1 cellular context compared by ENCODE assay signal in genomic region chr3:52004906-52005395, GRCh38.
TF ChIP-seq lines count a peak whose summit lies in the region.

No MANE protein-coding gene starts in this region.

TF ChIP-seq in neural cell, 6 proteins besides CTCF, POLR2A, EP300 and RAD21:
- TF ChIP-seq EZH2 (IDR thresholded peaks at IDR 0.05; ENCODE audit: borderline replicate concordance, insufficient read depth, low read length, poor library complexity, severe bottlenecking) (no peak), MXI1 (conservative IDR thresholded peaks at IDR 0.05; ENCODE audit: poor library complexity, severe bottlenecking) (no peak)
